In the genomic region with DNA sequence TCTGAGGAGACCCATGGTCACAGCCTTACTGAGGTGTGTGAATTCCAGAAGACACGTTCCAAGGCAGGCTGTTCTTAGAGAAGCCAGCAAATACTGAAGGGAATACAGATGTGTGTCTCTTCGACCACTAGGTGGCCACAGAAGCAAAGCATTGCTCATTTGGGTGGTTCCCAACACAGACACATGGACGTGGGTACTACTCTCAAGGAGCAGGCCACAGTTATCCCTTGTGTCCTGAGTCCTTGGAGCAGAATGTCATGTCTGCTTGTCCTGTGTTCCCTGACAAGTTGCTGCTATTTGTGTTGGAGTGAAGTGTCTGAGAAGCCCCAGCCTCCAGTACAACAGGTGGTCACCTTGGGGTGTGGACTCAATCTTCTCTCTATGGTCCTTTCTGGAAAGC, we compare ENCODE assay signal across 8 cellular contexts. TPM values are rescaled to one million over a fixed set of nuclear protein-coding genes. Genes with fewer than 3 reads are reported as not detected.
DNase-seq lines count a peak whose midpoint lies in the region; ATAC-seq and TF ChIP-seq lines count a peak whose summit lies in the region.

No MANE protein-coding gene starts in this region.

- CTCF ChIA-PET in CD8-positive, alpha-beta T cell (lab: Charles Lee) = interaction anchor here (0.6 to 6.2 kb wide), 33 partner anchors 8 to 204 kb away, joined by 3 to 115 read pairs (median 5); partner anchors contain the start of genes C16orf96, CDIP1, HMOX2 and MGRN1

- peaks cover 59% of the 10 kb centered on the region for H3K4me1 Mint-ChIP-seq in CD8-positive, alpha-beta T cell (ENCODE audit: low read depth)

- peak; percentile 90 to 94 for TF ChIP-seq RAD21 in liver (IDR thresholded peaks at IDR 0.05)

- TF ChIP-seq CTCF in CD8-positive, alpha-beta T cell (IDR thresholded peaks at IDR 0.05) = peak; percentile 88
- peak; percentile 80 for TF ChIP-seq CTCF in liver (IDR thresholded peaks at IDR 0.05; ENCODE audit: low read depth, low read length, missing input control)

- peak overlapping the region; percentile 65 for H3K4me3 Mint-ChIP-seq in CD8-positive, alpha-beta T cell

- ATAC-seq in CD8-positive, alpha-beta T cell = peak; percentile 34
- peak; percentile 72 to 83 for ATAC-seq in activated CD4-positive, CD25-positive, alpha-beta regulatory T cell treated with anti-CD3 and anti-CD28 coated beads, Interleukin-2, amount 50 U/mL, for 24 hours
- ATAC-seq in HG03439 (IDR thresholded peaks at IDR 0.05; ENCODE audit: unreplicated experiment) = no peak

- H3K36me3 ChIP-seq in CD8-positive, alpha-beta T cell (ENCODE audit: insufficient read depth, low read length) = peaks cover 47% of the 10 kb centered on the region
- H3K36me3 ChIP-seq in liver (ENCODE audit: control insufficient read depth in 4 of 4, insufficient read depth in 3 of 4, low read depth in 1 of 4, low read length in 3 of 4) = peaks cover 17 to 34% (median 29%) of the 10 kb centered on the region in 4 donors

- H3K27me3 ChIP-seq in CD8-positive, alpha-beta T cell (ENCODE audit: insufficient read depth, low read length) = no peaks in the 10 kb centered on the region
- no peaks in the 10 kb centered on the region for H3K27me3 ChIP-seq in liver (ENCODE audit: control insufficient read depth in 4 of 4, insufficient read depth in 4 of 4, low read length in 3 of 4)

- peaks cover 58% of the 10 kb centered on the region for H3K4me1 ChIP-seq in CD8-positive, alpha-beta T cell (ENCODE audit: insufficient read depth, low read length)
- H3K4me1 ChIP-seq in liver (ENCODE audit: control insufficient read depth in 4 of 4, insufficient read depth in 4 of 4, low read length in 3 of 4) = peaks cover 0 to 7% (median 2%) of the 10 kb centered on the region in 4 donors

- WGBS in liver = 5% methylated on average over 3 of the region's 3 CpGs

- no peak overlapping the region for H3K9ac ChIP-seq in liver (ENCODE audit: low read depth in 1 of 2, low read length in 2 of 2)

- H3K36me3 Mint-ChIP-seq in CD8-positive, alpha-beta T cell = peaks cover 58% of the 10 kb centered on the region

- no peak overlapping the region for H3K4me3 ChIP-seq in CD8-positive, alpha-beta T cell (ENCODE audit: low read depth, low read length)
- H3K4me3 ChIP-seq in liver (ENCODE audit: low read depth in 1 of 3, low read length in 3 of 3) = no peak overlapping the region

- POLR2A ChIA-PET in CD8-positive, alpha-beta T cell (lab: Charles Lee) = interaction anchor here (1.7 to 4.1 kb wide), 6 partner anchors 8 to 48 kb away, joined by 7 to 75 read pairs (median 11); partner anchors contain the start of genes CDIP1, HMOX2 and NMRAL1

- H3K27me3 Mint-ChIP-seq in CD8-positive, alpha-beta T cell (ENCODE audit: low read depth) = no peaks in the 10 kb centered on the region

- intact Hi-C loops in CD8-positive, alpha-beta T cell (cut with DNase I, micrococcal nuclease) = loop anchor here (1.0 to 5.0 kb wide), 5 partner anchors 42 to 451 kb away; partner anchors contain the start of genes MGRN1 (in 1 of the 2), SEC14L5 (in 1 of the 2) and UBALD1 (in 1 of the 2)

- peak overlapping the region; percentile 85 for H3K27ac ChIP-seq in CD8-positive, alpha-beta T cell (ENCODE audit: low read depth, low read length)
- H3K27ac ChIP-seq in cingulate gyrus (ENCODE audit: low read depth, low read length) = peak overlapping the region; percentile 25
- no peak overlapping the region for H3K27ac ChIP-seq in liver (ENCODE audit: low read depth in 1 of 2, low read length in 2 of 2)

- peak; percentile 28 to 73 (median 59) for DNase-seq in CD8-positive, alpha-beta T cell
- peak; percentile 70 for DNase-seq in H4 (ENCODE audit: low spot score)
- DNase-seq in NCI-H2196 treated with DMSO at 0.1 percent for 48 hours (lab: John Stamatoyannopoulos, UW; ENCODE audit: unreplicated experiment) = peak; percentile 49
- peak; percentile 8 to 39 for DNase-seq in stimulated activated CD8-positive, alpha-beta memory T cell treated with anti-CD3 and anti-CD28 coated beads, Interleukin-15, amount 100 ng/mL, for 4 hours (ENCODE audit: low read depth in 2 of 2)

- no peaks in the 10 kb centered on the region for H3K9me3 Mint-ChIP-seq in CD8-positive, alpha-beta T cell

- H3K27ac Mint-ChIP-seq in CD8-positive, alpha-beta T cell = peak overlapping the region; percentile 98

- H3K9me3 ChIP-seq in CD8-positive, alpha-beta T cell (ENCODE audit: low read length) = no peaks in the 10 kb centered on the region
- H3K9me3 ChIP-seq in liver (ENCODE audit: control insufficient read depth in 4 of 4, low read length in 3 of 4) = no peaks in the 10 kb centered on the region

TF ChIP-seq in liver, 16 proteins besides CTCF, POLR2A, EP300 and RAD21:
- TF ChIP-seq TAF1 (conservative IDR thresholded peaks at IDR 0.05) (no peak), FOXA2 (IDR thresholded peaks at IDR 0.05) (no peak), JUND (IDR thresholded peaks at IDR 0.05) (no peak)
- TF ChIP-seq, protein P1, sequence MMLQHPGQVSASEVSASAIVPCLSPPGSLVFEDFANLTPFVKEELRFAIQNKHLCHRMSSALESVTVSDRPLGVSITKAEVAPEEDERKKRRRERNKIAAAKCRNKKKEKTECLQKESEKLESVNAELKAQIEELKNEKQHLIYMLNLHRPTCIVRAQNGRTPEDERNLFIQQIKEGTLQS (IDR thresholded peaks at IDR 0.05) = no peak
- TF ChIP-seq, protein P2, sequence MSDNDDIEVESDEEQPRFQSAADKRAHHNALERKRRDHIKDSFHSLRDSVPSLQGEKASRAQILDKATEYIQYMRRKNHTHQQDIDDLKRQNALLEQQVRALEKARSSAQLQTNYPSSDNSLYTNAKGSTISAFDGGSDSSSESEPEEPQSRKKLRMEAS (IDR thresholded peaks at IDR 0.05) = no peak
- TF ChIP-seq, protein P3, sequence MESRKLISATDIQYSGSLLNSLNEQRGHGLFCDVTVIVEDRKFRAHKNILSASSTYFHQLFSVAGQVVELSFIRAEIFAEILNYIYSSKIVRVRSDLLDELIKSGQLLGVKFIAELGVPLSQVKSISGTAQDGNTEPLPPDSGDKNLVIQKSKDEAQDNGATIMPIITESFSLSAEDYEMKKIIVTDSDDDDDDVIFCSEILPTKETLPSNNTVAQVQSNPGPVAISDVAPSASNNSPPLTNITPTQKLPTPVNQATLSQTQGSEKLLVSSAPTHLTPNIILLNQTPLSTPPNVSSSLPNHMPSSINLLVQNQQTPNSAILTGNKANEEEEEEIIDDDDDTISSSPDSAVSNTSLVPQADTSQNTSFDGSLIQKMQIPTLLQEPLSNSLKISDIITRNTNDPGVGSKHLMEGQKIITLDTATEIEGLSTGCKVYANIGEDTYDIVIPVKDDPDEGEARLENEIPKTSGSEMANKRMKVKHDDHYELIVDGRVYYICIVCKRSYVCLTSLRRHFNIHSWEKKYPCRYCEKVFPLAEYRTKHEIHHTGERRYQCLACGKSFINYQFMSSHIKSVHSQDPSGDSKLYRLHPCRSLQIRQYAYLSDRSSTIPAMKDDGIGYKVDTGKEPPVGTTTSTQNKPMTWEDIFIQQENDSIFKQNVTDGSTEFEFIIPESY (IDR thresholded peaks at IDR 0.05) = no peak

RNA-seq across cellular contexts. Expression of gene HMOX2, which starts 30.3 kb away (rescaled TPM):
- total RNA-seq in CD8-positive, alpha-beta T cell = 10 to 100 TPM; 31.7 to 36.4 TPM
- total RNA-seq in H4 (2014; rRNA removed; shearing (Covaris generic)) = 46.3 and 48.4 TPM in 2 replicates
- total RNA-seq in liver = 10 to 100 TPM; 11.4 to 45.7 TPM
- polyA plus RNA-seq in liver = 10 to 100 TPM; 77.3 to 81.5 TPM

RNA-seq across cellular contexts. Expression of gene NMRAL1, which starts 32.0 kb away (rescaled TPM):
- 10 to 100 TPM; 30.5 to 31.8 TPM for total RNA-seq in CD8-positive, alpha-beta T cell
- 69.5 and 102 TPM in 2 replicates for total RNA-seq in H4 (2014; rRNA removed; shearing (Covaris generic))
- 10 to 100 TPM; 20.1 to 21.8 TPM for total RNA-seq in liver
- 10 to 100 TPM; 34.8 to 45.4 TPM for polyA plus RNA-seq in liver

RNA-seq across cellular contexts. Expression of gene CDIP1, which starts 32.1 kb away (rescaled TPM):
- 10 to 100 TPM; 21.7 to 25.0 TPM for total RNA-seq in CD8-positive, alpha-beta T cell
- total RNA-seq in H4 (2014; rRNA removed; shearing (Covaris generic)) = 5.4 and 8.0 TPM in 2 replicates
- total RNA-seq in liver = 1 to 10 TPM; 4.4 to 8.4 TPM
- polyA plus RNA-seq in liver = 10 to 100 TPM; 15.7 to 18.6 TPM

RNA-seq across cellular contexts. Expression of gene C16orf96, which starts 49.7 kb away (rescaled TPM):
- total RNA-seq in CD8-positive, alpha-beta T cell = under 1 TPM; 0.27 to 0.42 TPM
- total RNA-seq in H4 (2014; rRNA removed; shearing (Covaris generic)) = not detected in 2 replicates
- total RNA-seq in liver = under 1 TPM; 0.09 to 0.25 TPM
- polyA plus RNA-seq in liver = under 1 TPM; 0.06 to 0.07 TPM

Comparison
In these comparisons a context has a peak if more than half of its experiments do, and no peak if none do; other contexts are left out.
1. H3K27ac ChIP-seq: peak in CD8-positive, alpha-beta T cell (single experiment) and cingulate gyrus (single experiment); none in liver (0 of 2).
2. Peak in every context shown above with its lines, with median percentiles within 50 percentile points of each other: DNase-seq.